In genomic region chr9:89428901-89429890, GRCh38 we compare ENCODE assay signal across 9 cellular contexts.
A peak's percentile ranks its signal among the peaks of the same experiment; 100 is the strongest.
DNase-seq lines count a peak whose midpoint lies in the region; ATAC-seq and TF ChIP-seq lines count a peak whose summit lies in the region.
"Had no signal": no experiment of that assay in that cellular context is flagged by ENCODE, and none has a peak within 500 bp of the region (broad histone marks: within the 10 kb centered on the region; RNA-seq: fewer than 3 reads in every experiment).

No MANE protein-coding gene starts in this region.

- CTCF ChIA-PET in activated B cell treated with CpG ODN at 0.5 μM for 24 hours (lab: Charles Lee): interaction anchor here (0.7 to 7.4 kb wide), 15 partner anchors 10 to 147 kb away, joined by 3 to 120 read pairs (median 4); no protein-coding TSS in a partner anchor

- no peaks in the 10 kb centered on the region for H3K27me3 Mint-ChIP-seq in activated B cell treated with CpG ODN at 0.5 μM for 24 hours
- no peaks in the 10 kb centered on the region for H3K27me3 Mint-ChIP-seq in stimulated activated memory B cell treated with anti-CD40 and anti-IgM and Interleukin-4, amounts not matched to agents 10 μg/mL and 1 μg/mL and 100 μg/mL, for 72 hours

- H3K27ac Mint-ChIP-seq in activated B cell treated with CpG ODN at 0.5 μM for 24 hours: peak overlapping the region; percentile 63
- peak overlapping the region; percentile 96 for H3K27ac Mint-ChIP-seq in stimulated activated memory B cell treated with anti-CD40 and anti-IgM and Interleukin-4, amounts not matched to agents 10 μg/mL and 1 μg/mL and 100 μg/mL, for 72 hours

- TF ChIP-seq CTCF in activated B cell treated with CpG ODN at 0.5 μM for 24 hours (IDR thresholded peaks at IDR 0.05) (no peak), epithelial cell of proximal tubule (conservative IDR thresholded peaks at IDR 0.05; ENCODE audit: low read depth, low read length) (peak; percentile 52)

- POLR2A ChIA-PET in activated B cell treated with CpG ODN at 0.5 μM for 24 hours (lab: Charles Lee): interaction anchor here (1.0 to 2.5 kb wide), 5 partner anchors 10 to 119 kb away, joined by 3 to 13 read pairs (median 3); no protein-coding TSS in a partner anchor

- peaks cover 2% of the 10 kb centered on the region for H3K36me3 Mint-ChIP-seq in activated B cell treated with CpG ODN at 0.5 μM for 24 hours (ENCODE audit: low read depth)
- H3K36me3 Mint-ChIP-seq in stimulated activated memory B cell treated with anti-CD40 and anti-IgM and Interleukin-4, amounts not matched to agents 10 μg/mL and 1 μg/mL and 100 μg/mL, for 72 hours: peaks cover 8% of the 10 kb centered on the region

- intact Hi-C loops in activated B cell treated with CpG ODN at 0.5 μM for 24 hours (cut with micrococcal nuclease): loop anchor here (1.0 to 5.0 kb wide), 4 partner anchors 52 to 120 kb away; partner anchors contain the start of gene SEMA4D

- H3K4me3 Mint-ChIP-seq in activated B cell treated with CpG ODN at 0.5 μM for 24 hours: no peak overlapping the region
- no peak overlapping the region for H3K4me3 Mint-ChIP-seq in stimulated activated memory B cell treated with anti-CD40 and anti-IgM and Interleukin-4, amounts not matched to agents 10 μg/mL and 1 μg/mL and 100 μg/mL, for 72 hours

- ATAC-seq in activated B cell treated with CpG ODN at 0.5 μM for 24 hours (ENCODE audit: low read depth) (peak; percentile 48), GM21447 (IDR thresholded peaks at IDR 0.05; ENCODE audit: unreplicated experiment) (no peak)
- no peak for ATAC-seq in stimulated activated memory B cell treated with anti-CD40 and anti-IgM and Interleukin-4, amounts not matched to agents 10 μg/mL and 1 μg/mL and 100 μg/mL, for 72 hours

- no peak overlapping the region for H3K4me3 ChIP-seq in epithelial cell of proximal tubule (ENCODE audit: low read depth, low read length)

- peak; percentile 5 for DNase-seq in DMS 273 (lab: John Stamatoyannopoulos, UW; ENCODE audit: unreplicated experiment)
- DNase-seq in DMS 273 treated with DMSO at 0.1 percent for 48 hours (lab: John Stamatoyannopoulos, UW): no peak
- DNase-seq in activated B cell treated with CpG ODN at 0.5 μM for 24 hours: no peak
- no peak for DNase-seq in epithelial cell of proximal tubule (ENCODE audit: low read depth)
- no peak for DNase-seq in NCI-H446 treated with DMSO at 0.1 percent for 48 hours (lab: John Stamatoyannopoulos, UW)
- no peak for DNase-seq in kidney tubule cell (ENCODE audit: low spot score)
- DNase-seq: NCI-H446 had no signal

- H3K4me1 Mint-ChIP-seq in activated B cell treated with CpG ODN at 0.5 μM for 24 hours: peaks cover 93% of the 10 kb centered on the region
- H3K4me1 Mint-ChIP-seq in stimulated activated memory B cell treated with anti-CD40 and anti-IgM and Interleukin-4, amounts not matched to agents 10 μg/mL and 1 μg/mL and 100 μg/mL, for 72 hours: peaks cover 98% of the 10 kb centered on the region

- no peaks in the 10 kb centered on the region for H3K9me3 Mint-ChIP-seq in activated B cell treated with CpG ODN at 0.5 μM for 24 hours
- H3K9me3 Mint-ChIP-seq in stimulated activated memory B cell treated with anti-CD40 and anti-IgM and Interleukin-4, amounts not matched to agents 10 μg/mL and 1 μg/mL and 100 μg/mL, for 72 hours: peaks cover 4% of the 10 kb centered on the region
